ENCODE assay signal across 1 cellular context in the genomic region with DNA sequence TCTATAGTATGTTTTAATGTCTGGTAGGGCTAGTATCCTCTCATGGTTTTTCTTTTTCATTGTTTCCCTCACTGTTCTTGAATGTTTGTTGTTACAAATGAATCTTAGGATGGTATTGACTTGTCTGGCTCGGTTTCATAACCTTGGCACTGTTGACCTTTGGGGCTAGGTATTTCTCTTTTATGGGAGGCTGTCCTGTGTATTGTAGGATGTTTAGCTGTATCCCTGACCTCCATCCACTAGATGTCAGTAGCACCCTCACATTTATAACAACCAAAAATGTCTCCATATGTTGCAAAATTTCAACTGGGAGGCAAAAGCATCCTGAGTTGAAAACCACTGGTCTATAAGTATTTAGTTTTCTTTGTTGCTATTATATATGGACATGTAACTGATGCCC.
TF ChIP-seq lines count a peak whose summit lies in the region.

No MANE protein-coding gene starts in this region.

TF ChIP-seq in HepG2, 621 proteins besides CTCF, POLR2A, EP300 and RAD21 (continued from another document and continues in another):
- TF ChIP-seq, protein P1, sequence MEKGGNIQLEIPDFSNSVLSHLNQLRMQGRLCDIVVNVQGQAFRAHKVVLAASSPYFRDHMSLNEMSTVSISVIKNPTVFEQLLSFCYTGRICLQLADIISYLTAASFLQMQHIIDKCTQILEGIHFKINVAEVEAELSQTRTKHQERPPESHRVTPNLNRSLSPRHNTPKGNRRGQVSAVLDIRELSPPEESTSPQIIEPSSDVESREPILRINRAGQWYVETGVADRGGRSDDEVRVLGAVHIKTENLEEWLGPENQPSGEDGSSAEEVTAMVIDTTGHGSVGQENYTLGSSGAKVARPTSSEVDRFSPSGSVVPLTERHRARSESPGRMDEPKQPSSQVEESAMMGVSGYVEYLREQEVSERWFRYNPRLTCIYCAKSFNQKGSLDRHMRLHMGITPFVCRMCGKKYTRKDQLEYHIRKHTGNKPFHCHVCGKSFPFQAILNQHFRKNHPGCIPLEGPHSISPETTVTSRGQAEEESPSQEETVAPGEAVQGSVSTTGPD (CRISPR knock-in tag; IDR thresholded peaks at IDR 0.05): no peak
- TF ChIP-seq ATRX (CRISPR knock-in tag; IDR thresholded peaks at IDR 0.05; ENCODE audit: borderline replicate concordance) (no peak), ZBTB42 (CRISPR knock-in tag; IDR thresholded peaks at IDR 0.05) (no peak), ZSCAN9 (CRISPR knock-in tag; IDR thresholded peaks at IDR 0.05; ENCODE audit: borderline replicate concordance) (peak; percentile 26; the same call in 1 of the 2 replicates), CCDC6 (CRISPR knock-in tag; IDR thresholded peaks at IDR 0.05) (no peak), ZNF34 (CRISPR knock-in tag; IDR thresholded peaks at IDR 0.05; ENCODE audit: borderline replicate concordance) (no peak), ZNF557 (CRISPR knock-in tag; IDR thresholded peaks at IDR 0.05) (no peak), ZZZ3 (CRISPR knock-in tag; IDR thresholded peaks at IDR 0.05; ENCODE audit: borderline replicate concordance) (no peak), ZNF839 (CRISPR knock-in tag; IDR thresholded peaks at IDR 0.05; ENCODE audit: borderline replicate concordance) (no peak), NCOR1 (IDR thresholded peaks at IDR 0.05; ENCODE audit: borderline replicate concordance, low read length) (peak; percentile 34; the same call in 1 of the 2 replicates), ZNF670 (CRISPR knock-in tag; IDR thresholded peaks at IDR 0.05; ENCODE audit: borderline replicate concordance) (0 out of 2 replicates have a peak, but pooled peaks have one; percentile 40), ZNF615 (CRISPR knock-in tag; IDR thresholded peaks at IDR 0.05; ENCODE audit: borderline replicate concordance) (no peak), ZNF558 (CRISPR knock-in tag; IDR thresholded peaks at IDR 0.05; ENCODE audit: borderline replicate concordance) (no peak), ZNF143 (CRISPR knock-in tag; IDR thresholded peaks at IDR 0.05) (no peak), WIZ (CRISPR knock-in tag; IDR thresholded peaks at IDR 0.05) (no peak), ZNF570 (CRISPR knock-in tag; IDR thresholded peaks at IDR 0.05; ENCODE audit: borderline replicate concordance) (no peak), SRSF4 (IDR thresholded peaks at IDR 0.05; ENCODE audit: low read depth, low read length, poor library complexity, severe bottlenecking) (no peak), ZNF674 (CRISPR knock-in tag; IDR thresholded peaks at IDR 0.05; ENCODE audit: low read depth) (no peak), ELF1 (CRISPR knock-in tag; IDR thresholded peaks at IDR 0.05) (no peak), ZFP36 (IDR thresholded peaks at IDR 0.05; ENCODE audit: borderline replicate concordance, low read depth, low read length, partially characterized antibody) (no peak), STAT5B (CRISPR knock-in tag; IDR thresholded peaks at IDR 0.05) (no peak), SCMH1 (CRISPR knock-in tag; IDR thresholded peaks at IDR 0.05; ENCODE audit: borderline replicate concordance) (no peak), BRD4 (CRISPR knock-in tag; IDR thresholded peaks at IDR 0.05) (no peak), KLF12 (CRISPR knock-in tag; IDR thresholded peaks at IDR 0.05; ENCODE audit: borderline replicate concordance) (no peak), SIN3A (IDR thresholded peaks at IDR 0.05; ENCODE audit: borderline replicate concordance, low read depth, low read length) (no peak), ZNF121 (CRISPR knock-in tag; IDR thresholded peaks at IDR 0.05) (no peak), PAF1 (CRISPR knock-in tag; IDR thresholded peaks at IDR 0.05) (no peak), NR2C2 (CRISPR knock-in tag; IDR thresholded peaks at IDR 0.05; ENCODE audit: borderline replicate concordance) (no peak), ELF3 (CRISPR knock-in tag; IDR thresholded peaks at IDR 0.05) (no peak), TBL1XR1 (IDR thresholded peaks at IDR 0.05; ENCODE audit: borderline replicate concordance, low read length, partially characterized antibody) (peak; percentile 45), PAX8 (CRISPR knock-in tag; IDR thresholded peaks at IDR 0.05; ENCODE audit: borderline replicate concordance) (no peak), ZNF749 (CRISPR knock-in tag; IDR thresholded peaks at IDR 0.05; ENCODE audit: borderline replicate concordance) (no peak)
- TF ChIP-seq, protein P2, sequence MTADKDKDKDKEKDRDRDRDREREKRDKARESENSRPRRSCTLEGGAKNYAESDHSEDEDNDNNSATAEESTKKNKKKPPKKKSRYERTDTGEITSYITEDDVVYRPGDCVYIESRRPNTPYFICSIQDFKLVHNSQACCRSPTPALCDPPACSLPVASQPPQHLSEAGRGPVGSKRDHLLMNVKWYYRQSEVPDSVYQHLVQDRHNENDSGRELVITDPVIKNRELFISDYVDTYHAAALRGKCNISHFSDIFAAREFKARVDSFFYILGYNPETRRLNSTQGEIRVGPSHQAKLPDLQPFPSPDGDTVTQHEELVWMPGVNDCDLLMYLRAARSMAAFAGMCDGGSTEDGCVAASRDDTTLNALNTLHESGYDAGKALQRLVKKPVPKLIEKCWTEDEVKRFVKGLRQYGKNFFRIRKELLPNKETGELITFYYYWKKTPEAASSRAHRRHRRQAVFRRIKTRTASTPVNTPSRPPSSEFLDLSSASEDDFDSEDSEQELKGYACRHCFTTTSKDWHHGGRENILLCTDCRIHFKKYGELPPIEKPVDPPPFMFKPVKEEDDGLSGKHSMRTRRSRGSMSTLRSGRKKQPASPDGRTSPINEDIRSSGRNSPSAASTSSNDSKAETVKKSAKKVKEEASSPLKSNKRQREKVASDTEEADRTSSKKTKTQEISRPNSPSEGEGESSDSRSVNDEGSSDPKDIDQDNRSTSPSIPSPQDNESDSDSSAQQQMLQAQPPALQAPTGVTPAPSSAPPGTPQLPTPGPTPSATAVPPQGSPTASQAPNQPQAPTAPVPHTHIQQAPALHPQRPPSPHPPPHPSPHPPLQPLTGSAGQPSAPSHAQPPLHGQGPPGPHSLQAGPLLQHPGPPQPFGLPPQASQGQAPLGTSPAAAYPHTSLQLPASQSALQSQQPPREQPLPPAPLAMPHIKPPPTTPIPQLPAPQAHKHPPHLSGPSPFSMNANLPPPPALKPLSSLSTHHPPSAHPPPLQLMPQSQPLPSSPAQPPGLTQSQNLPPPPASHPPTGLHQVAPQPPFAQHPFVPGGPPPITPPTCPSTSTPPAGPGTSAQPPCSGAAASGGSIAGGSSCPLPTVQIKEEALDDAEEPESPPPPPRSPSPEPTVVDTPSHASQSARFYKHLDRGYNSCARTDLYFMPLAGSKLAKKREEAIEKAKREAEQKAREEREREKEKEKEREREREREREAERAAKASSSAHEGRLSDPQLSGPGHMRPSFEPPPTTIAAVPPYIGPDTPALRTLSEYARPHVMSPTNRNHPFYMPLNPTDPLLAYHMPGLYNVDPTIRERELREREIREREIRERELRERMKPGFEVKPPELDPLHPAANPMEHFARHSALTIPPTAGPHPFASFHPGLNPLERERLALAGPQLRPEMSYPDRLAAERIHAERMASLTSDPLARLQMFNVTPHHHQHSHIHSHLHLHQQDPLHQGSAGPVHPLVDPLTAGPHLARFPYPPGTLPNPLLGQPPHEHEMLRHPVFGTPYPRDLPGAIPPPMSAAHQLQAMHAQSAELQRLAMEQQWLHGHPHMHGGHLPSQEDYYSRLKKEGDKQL (CRISPR knock-in tag; IDR thresholded peaks at IDR 0.05; ENCODE audit: low read depth): no peak
- TF ChIP-seq, protein P3, sequence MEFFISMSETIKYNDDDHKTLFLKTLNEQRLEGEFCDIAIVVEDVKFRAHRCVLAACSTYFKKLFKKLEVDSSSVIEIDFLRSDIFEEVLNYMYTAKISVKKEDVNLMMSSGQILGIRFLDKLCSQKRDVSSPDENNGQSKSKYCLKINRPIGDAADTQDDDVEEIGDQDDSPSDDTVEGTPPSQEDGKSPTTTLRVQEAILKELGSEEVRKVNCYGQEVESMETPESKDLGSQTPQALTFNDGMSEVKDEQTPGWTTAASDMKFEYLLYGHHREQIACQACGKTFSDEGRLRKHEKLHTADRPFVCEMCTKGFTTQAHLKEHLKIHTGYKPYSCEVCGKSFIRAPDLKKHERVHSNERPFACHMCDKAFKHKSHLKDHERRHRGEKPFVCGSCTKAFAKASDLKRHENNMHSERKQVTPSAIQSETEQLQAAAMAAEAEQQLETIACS (CRISPR knock-in tag; IDR thresholded peaks at IDR 0.05): no peak
- TF ChIP-seq, protein P4, sequence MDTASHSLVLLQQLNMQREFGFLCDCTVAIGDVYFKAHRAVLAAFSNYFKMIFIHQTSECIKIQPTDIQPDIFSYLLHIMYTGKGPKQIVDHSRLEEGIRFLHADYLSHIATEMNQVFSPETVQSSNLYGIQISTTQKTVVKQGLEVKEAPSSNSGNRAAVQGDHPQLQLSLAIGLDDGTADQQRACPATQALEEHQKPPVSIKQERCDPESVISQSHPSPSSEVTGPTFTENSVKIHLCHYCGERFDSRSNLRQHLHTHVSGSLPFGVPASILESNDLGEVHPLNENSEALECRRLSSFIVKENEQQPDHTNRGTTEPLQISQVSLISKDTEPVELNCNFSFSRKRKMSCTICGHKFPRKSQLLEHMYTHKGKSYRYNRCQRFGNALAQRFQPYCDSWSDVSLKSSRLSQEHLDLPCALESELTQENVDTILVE (CRISPR knock-in tag; IDR thresholded peaks at IDR 0.05): peak; percentile 27; the same call in 1 of the 2 replicates
- TF ChIP-seq, protein P5, sequence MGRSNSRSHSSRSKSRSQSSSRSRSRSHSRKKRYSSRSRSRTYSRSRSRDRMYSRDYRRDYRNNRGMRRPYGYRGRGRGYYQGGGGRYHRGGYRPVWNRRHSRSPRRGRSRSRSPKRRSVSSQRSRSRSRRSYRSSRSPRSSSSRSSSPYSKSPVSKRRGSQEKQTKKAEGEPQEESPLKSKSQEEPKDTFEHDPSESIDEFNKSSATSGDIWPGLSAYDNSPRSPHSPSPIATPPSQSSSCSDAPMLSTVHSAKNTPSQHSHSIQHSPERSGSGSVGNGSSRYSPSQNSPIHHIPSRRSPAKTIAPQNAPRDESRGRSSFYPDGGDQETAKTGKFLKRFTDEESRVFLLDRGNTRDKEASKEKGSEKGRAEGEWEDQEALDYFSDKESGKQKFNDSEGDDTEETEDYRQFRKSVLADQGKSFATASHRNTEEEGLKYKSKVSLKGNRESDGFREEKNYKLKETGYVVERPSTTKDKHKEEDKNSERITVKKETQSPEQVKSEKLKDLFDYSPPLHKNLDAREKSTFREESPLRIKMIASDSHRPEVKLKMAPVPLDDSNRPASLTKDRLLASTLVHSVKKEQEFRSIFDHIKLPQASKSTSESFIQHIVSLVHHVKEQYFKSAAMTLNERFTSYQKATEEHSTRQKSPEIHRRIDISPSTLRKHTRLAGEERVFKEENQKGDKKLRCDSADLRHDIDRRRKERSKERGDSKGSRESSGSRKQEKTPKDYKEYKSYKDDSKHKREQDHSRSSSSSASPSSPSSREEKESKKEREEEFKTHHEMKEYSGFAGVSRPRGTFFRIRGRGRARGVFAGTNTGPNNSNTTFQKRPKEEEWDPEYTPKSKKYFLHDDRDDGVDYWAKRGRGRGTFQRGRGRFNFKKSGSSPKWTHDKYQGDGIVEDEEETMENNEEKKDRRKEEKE (IDR thresholded peaks at IDR 0.05): no peak
- TF ChIP-seq, protein P6, sequence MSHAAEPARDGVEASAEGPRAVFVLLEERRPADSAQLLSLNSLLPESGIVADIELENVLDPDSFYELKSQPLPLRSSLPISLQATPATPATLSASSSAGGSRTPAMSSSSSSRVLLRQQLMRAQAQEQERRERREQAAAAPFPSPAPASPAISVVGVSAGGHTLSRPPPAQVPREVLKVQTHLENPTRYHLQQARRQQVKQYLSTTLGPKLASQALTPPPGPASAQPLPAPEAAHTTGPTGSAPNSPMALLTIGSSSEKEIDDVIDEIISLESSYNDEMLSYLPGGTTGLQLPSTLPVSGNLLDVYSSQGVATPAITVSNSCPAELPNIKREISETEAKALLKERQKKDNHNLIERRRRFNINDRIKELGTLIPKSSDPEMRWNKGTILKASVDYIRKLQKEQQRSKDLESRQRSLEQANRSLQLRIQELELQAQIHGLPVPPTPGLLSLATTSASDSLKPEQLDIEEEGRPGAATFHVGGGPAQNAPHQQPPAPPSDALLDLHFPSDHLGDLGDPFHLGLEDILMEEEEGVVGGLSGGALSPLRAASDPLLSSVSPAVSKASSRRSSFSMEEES (CRISPR knock-in tag; IDR thresholded peaks at IDR 0.05): 0 out of 2 replicates have a peak, but pooled peaks have one; percentile 20
- TF ChIP-seq, protein P7, sequence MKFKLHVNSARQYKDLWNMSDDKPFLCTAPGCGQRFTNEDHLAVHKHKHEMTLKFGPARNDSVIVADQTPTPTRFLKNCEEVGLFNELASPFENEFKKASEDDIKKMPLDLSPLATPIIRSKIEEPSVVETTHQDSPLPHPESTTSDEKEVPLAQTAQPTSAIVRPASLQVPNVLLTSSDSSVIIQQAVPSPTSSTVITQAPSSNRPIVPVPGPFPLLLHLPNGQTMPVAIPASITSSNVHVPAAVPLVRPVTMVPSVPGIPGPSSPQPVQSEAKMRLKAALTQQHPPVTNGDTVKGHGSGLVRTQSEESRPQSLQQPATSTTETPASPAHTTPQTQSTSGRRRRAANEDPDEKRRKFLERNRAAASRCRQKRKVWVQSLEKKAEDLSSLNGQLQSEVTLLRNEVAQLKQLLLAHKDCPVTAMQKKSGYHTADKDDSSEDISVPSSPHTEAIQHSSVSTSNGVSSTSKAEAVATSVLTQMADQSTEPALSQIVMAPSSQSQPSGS (CRISPR knock-in tag; IDR thresholded peaks at IDR 0.05): no peak
- TF ChIP-seq, protein P8, sequence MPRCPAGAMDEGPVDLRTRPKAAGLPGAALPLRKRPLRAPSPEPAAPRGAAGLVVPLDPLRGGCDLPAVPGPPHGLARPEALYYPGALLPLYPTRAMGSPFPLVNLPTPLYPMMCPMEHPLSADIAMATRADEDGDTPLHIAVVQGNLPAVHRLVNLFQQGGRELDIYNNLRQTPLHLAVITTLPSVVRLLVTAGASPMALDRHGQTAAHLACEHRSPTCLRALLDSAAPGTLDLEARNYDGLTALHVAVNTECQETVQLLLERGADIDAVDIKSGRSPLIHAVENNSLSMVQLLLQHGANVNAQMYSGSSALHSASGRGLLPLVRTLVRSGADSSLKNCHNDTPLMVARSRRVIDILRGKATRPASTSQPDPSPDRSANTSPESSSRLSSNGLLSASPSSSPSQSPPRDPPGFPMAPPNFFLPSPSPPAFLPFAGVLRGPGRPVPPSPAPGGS (CRISPR knock-in tag; IDR thresholded peaks at IDR 0.05): no peak
- TF ChIP-seq, protein P9, sequence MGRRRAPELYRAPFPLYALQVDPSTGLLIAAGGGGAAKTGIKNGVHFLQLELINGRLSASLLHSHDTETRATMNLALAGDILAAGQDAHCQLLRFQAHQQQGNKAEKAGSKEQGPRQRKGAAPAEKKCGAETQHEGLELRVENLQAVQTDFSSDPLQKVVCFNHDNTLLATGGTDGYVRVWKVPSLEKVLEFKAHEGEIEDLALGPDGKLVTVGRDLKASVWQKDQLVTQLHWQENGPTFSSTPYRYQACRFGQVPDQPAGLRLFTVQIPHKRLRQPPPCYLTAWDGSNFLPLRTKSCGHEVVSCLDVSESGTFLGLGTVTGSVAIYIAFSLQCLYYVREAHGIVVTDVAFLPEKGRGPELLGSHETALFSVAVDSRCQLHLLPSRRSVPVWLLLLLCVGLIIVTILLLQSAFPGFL (CRISPR knock-in tag; IDR thresholded peaks at IDR 0.05): no peak
- TF ChIP-seq, protein P10, sequence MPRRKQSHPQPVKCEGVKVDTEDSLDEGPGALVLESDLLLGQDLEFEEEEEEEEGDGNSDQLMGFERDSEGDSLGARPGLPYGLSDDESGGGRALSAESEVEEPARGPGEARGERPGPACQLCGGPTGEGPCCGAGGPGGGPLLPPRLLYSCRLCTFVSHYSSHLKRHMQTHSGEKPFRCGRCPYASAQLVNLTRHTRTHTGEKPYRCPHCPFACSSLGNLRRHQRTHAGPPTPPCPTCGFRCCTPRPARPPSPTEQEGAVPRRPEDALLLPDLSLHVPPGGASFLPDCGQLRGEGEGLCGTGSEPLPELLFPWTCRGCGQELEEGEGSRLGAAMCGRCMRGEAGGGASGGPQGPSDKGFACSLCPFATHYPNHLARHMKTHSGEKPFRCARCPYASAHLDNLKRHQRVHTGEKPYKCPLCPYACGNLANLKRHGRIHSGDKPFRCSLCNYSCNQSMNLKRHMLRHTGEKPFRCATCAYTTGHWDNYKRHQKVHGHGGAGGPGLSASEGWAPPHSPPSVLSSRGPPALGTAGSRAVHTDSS (CRISPR knock-in tag; conservative IDR thresholded peaks at IDR 0.05): no peak
